Comparison of ENCODE assay signal across 1 cellular context in the genomic region with DNA sequence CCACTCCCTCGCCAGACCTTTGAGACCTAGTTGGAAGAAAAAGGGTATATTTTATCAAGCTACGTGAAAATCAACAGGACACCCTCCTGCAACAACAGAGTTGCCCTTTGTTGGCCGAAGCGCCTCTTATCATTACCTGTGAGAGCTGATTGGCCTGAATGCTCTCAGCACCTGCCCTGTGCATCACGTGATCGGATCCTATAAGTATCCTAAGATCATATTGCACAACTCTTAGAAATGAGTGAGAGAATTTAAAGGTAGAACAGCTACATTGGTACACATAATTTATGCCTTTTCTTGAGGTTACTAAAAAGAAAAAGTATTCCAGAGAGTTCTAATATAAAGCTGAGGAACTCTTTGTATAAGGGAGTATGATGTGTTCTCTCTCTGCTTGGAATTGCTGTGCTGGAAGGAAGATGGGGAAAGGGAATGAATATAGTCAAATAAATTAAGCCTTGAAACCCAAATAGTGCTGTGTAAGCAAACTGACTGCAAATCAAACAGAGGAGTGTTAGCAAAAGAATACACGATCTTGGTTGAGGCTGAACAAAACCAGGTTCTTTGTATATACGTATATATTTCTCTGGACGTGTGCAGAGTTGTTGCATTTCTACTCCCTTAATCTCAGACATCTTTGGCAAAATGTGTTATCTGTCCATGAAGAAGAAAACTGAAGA.
TF ChIP-seq lines count a peak whose summit lies in the region.

No MANE protein-coding gene starts in this region.

TF ChIP-seq in K562, 482 proteins besides CTCF, POLR2A, EP300 and RAD21 (continued from another document):
- TF ChIP-seq, protein P1, sequence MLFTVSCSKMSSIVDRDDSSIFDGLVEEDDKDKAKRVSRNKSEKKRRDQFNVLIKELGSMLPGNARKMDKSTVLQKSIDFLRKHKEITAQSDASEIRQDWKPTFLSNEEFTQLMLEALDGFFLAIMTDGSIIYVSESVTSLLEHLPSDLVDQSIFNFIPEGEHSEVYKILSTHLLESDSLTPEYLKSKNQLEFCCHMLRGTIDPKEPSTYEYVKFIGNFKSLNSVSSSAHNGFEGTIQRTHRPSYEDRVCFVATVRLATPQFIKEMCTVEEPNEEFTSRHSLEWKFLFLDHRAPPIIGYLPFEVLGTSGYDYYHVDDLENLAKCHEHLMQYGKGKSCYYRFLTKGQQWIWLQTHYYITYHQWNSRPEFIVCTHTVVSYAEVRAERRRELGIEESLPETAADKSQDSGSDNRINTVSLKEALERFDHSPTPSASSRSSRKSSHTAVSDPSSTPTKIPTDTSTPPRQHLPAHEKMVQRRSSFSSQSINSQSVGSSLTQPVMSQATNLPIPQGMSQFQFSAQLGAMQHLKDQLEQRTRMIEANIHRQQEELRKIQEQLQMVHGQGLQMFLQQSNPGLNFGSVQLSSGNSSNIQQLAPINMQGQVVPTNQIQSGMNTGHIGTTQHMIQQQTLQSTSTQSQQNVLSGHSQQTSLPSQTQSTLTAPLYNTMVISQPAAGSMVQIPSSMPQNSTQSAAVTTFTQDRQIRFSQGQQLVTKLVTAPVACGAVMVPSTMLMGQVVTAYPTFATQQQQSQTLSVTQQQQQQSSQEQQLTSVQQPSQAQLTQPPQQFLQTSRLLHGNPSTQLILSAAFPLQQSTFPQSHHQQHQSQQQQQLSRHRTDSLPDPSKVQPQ (CRISPR knock-in tag; IDR thresholded peaks at IDR 0.05; ENCODE audit: borderline replicate concordance), result no peak
- TF ChIP-seq MAFF (IDR thresholded peaks at IDR 0.05; ENCODE audit: low read length) (peak; percentile 58), ARID1B (IDR thresholded peaks at IDR 0.05) (no peak), SAFB (IDR thresholded peaks at IDR 0.05; ENCODE audit: borderline replicate concordance, low read depth, low read length) (no peak), FOXA1 (IDR thresholded peaks at IDR 0.05; ENCODE audit: borderline replicate concordance) (no peak), ZFP36 (IDR thresholded peaks at IDR 0.05; ENCODE audit: low read depth, low read length, partially characterized antibody) (no peak), C11orf30 (IDR thresholded peaks at IDR 0.05; ENCODE audit: low read depth) (peak; percentile 74), MAFK (IDR thresholded peaks at IDR 0.05; ENCODE audit: low read length) (peak; percentile 61), ILK (tag; IDR thresholded peaks at IDR 0.05; ENCODE audit: borderline replicate concordance, low read depth) (no peak), NFYB (IDR thresholded peaks at IDR 0.05; ENCODE audit: extremely low read depth, insufficient read length) (no peak), BACH1 (tag; IDR thresholded peaks at IDR 0.05) (no peak), FUS (optimal IDR thresholded peaks at IDR 0.05; ENCODE audit: low read depth, low read length) (no peak), SIN3A (IDR thresholded peaks at IDR 0.05; ENCODE audit: borderline replicate concordance in 2 of 2, control insufficient read depth in 1 of 2, low read depth in 2 of 2, low read length in 2 of 2) (no peak), MAFG (tag; conservative IDR thresholded peaks at IDR 0.05) (peak; percentile 62), CEBPG (CRISPR knock-in tag; IDR thresholded peaks at IDR 0.05) (no peak), CEBPG (tag; conservative IDR thresholded peaks at IDR 0.05 in 1 of 2, IDR thresholded peaks at IDR 0.05 in 1 of 2) (peak; percentile 34 to 65), JUND (IDR thresholded peaks at IDR 0.05; ENCODE audit: borderline replicate concordance, low read depth, low read length) (no peak), JUND (tag; IDR thresholded peaks at IDR 0.05; ENCODE audit: borderline replicate concordance, low read depth, low read length) (no peak), MEIS2 (IDR thresholded peaks at IDR 0.05; ENCODE audit: partially characterized antibody) (no peak), DACH1 (IDR thresholded peaks at IDR 0.05; ENCODE audit: partially characterized antibody) (no peak), MTA1 (IDR thresholded peaks at IDR 0.05; ENCODE audit: borderline replicate concordance) (no peak), HDAC1 (IDR thresholded peaks at IDR 0.05) (no peak), DNMT1 (IDR thresholded peaks at IDR 0.05) (no peak), ZNF316 (IDR thresholded peaks at IDR 0.05) (peak; percentile 84), ELF4 (CRISPR knock-in tag; IDR thresholded peaks at IDR 0.05) (no peak), TARDBP (IDR thresholded peaks at IDR 0.05) (no peak), TOE1 (IDR thresholded peaks at IDR 0.05; ENCODE audit: borderline replicate concordance) (no peak), TOE1 (CRISPR knock-in tag; IDR thresholded peaks at IDR 0.05; ENCODE audit: borderline replicate concordance, low read depth) (no peak), HDGF (IDR thresholded peaks at IDR 0.05) (no peak), ZNF384 (IDR thresholded peaks at IDR 0.05; ENCODE audit: low read depth, low read length) (no peak), SP2 (IDR thresholded peaks at IDR 0.05; ENCODE audit: extremely low read depth, low read depth, low read length, poor library complexity, severe bottlenecking) (no peak), ZBED1 (IDR thresholded peaks at IDR 0.05) (no peak)
- TF ChIP-seq, protein P2, sequence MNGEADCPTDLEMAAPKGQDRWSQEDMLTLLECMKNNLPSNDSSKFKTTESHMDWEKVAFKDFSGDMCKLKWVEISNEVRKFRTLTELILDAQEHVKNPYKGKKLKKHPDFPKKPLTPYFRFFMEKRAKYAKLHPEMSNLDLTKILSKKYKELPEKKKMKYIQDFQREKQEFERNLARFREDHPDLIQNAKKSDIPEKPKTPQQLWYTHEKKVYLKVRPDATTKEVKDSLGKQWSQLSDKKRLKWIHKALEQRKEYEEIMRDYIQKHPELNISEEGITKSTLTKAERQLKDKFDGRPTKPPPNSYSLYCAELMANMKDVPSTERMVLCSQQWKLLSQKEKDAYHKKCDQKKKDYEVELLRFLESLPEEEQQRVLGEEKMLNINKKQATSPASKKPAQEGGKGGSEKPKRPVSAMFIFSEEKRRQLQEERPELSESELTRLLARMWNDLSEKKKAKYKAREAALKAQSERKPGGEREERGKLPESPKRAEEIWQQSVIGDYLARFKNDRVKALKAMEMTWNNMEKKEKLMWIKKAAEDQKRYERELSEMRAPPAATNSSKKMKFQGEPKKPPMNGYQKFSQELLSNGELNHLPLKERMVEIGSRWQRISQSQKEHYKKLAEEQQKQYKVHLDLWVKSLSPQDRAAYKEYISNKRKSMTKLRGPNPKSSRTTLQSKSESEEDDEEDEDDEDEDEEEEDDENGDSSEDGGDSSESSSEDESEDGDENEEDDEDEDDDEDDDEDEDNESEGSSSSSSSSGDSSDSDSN (IDR thresholded peaks at IDR 0.05; ENCODE audit: borderline replicate concordance in 1 of 2, low read depth in 2 of 2, low read length in 2 of 2), result no peak
- TF ChIP-seq, protein P3, sequence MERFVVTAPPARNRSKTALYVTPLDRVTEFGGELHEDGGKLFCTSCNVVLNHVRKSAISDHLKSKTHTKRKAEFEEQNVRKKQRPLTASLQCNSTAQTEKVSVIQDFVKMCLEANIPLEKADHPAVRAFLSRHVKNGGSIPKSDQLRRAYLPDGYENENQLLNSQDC (CRISPR knock-in tag; IDR thresholded peaks at IDR 0.05), result no peak
- TF ChIP-seq, protein P4, sequence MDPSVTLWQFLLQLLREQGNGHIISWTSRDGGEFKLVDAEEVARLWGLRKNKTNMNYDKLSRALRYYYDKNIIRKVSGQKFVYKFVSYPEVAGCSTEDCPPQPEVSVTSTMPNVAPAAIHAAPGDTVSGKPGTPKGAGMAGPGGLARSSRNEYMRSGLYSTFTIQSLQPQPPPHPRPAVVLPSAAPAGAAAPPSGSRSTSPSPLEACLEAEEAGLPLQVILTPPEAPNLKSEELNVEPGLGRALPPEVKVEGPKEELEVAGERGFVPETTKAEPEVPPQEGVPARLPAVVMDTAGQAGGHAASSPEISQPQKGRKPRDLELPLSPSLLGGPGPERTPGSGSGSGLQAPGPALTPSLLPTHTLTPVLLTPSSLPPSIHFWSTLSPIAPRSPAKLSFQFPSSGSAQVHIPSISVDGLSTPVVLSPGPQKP (CRISPR knock-in tag; IDR thresholded peaks at IDR 0.05), result no peak
- TF ChIP-seq, protein P5, sequence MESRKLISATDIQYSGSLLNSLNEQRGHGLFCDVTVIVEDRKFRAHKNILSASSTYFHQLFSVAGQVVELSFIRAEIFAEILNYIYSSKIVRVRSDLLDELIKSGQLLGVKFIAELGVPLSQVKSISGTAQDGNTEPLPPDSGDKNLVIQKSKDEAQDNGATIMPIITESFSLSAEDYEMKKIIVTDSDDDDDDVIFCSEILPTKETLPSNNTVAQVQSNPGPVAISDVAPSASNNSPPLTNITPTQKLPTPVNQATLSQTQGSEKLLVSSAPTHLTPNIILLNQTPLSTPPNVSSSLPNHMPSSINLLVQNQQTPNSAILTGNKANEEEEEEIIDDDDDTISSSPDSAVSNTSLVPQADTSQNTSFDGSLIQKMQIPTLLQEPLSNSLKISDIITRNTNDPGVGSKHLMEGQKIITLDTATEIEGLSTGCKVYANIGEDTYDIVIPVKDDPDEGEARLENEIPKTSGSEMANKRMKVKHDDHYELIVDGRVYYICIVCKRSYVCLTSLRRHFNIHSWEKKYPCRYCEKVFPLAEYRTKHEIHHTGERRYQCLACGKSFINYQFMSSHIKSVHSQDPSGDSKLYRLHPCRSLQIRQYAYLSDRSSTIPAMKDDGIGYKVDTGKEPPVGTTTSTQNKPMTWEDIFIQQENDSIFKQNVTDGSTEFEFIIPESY (CRISPR knock-in tag; IDR thresholded peaks at IDR 0.05), result no peak
- TF ChIP-seq, protein P6, sequence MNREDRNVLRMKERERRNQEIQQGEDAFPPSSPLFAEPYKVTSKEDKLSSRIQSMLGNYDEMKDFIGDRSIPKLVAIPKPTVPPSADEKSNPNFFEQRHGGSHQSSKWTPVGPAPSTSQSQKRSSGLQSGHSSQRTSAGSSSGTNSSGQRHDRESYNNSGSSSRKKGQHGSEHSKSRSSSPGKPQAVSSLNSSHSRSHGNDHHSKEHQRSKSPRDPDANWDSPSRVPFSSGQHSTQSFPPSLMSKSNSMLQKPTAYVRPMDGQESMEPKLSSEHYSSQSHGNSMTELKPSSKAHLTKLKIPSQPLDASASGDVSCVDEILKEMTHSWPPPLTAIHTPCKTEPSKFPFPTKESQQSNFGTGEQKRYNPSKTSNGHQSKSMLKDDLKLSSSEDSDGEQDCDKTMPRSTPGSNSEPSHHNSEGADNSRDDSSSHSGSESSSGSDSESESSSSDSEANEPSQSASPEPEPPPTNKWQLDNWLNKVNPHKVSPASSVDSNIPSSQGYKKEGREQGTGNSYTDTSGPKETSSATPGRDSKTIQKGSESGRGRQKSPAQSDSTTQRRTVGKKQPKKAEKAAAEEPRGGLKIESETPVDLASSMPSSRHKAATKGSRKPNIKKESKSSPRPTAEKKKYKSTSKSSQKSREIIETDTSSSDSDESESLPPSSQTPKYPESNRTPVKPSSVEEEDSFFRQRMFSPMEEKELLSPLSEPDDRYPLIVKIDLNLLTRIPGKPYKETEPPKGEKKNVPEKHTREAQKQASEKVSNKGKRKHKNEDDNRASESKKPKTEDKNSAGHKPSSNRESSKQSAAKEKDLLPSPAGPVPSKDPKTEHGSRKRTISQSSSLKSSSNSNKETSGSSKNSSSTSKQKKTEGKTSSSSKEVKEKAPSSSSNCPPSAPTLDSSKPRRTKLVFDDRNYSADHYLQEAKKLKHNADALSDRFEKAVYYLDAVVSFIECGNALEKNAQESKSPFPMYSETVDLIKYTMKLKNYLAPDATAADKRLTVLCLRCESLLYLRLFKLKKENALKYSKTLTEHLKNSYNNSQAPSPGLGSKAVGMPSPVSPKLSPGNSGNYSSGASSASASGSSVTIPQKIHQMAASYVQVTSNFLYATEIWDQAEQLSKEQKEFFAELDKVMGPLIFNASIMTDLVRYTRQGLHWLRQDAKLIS (CRISPR knock-in tag; IDR thresholded peaks at IDR 0.05), result no peak
- TF ChIP-seq, protein P7, sequence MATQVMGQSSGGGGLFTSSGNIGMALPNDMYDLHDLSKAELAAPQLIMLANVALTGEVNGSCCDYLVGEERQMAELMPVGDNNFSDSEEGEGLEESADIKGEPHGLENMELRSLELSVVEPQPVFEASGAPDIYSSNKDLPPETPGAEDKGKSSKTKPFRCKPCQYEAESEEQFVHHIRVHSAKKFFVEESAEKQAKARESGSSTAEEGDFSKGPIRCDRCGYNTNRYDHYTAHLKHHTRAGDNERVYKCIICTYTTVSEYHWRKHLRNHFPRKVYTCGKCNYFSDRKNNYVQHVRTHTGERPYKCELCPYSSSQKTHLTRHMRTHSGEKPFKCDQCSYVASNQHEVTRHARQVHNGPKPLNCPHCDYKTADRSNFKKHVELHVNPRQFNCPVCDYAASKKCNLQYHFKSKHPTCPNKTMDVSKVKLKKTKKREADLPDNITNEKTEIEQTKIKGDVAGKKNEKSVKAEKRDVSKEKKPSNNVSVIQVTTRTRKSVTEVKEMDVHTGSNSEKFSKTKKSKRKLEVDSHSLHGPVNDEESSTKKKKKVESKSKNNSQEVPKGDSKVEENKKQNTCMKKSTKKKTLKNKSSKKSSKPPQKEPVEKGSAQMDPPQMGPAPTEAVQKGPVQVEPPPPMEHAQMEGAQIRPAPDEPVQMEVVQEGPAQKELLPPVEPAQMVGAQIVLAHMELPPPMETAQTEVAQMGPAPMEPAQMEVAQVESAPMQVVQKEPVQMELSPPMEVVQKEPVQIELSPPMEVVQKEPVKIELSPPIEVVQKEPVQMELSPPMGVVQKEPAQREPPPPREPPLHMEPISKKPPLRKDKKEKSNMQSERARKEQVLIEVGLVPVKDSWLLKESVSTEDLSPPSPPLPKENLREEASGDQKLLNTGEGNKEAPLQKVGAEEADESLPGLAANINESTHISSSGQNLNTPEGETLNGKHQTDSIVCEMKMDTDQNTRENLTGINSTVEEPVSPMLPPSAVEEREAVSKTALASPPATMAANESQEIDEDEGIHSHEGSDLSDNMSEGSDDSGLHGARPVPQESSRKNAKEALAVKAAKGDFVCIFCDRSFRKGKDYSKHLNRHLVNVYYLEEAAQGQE (CRISPR knock-in tag; IDR thresholded peaks at IDR 0.05; ENCODE audit: low read depth), result no peak
- TF ChIP-seq, protein P8, sequence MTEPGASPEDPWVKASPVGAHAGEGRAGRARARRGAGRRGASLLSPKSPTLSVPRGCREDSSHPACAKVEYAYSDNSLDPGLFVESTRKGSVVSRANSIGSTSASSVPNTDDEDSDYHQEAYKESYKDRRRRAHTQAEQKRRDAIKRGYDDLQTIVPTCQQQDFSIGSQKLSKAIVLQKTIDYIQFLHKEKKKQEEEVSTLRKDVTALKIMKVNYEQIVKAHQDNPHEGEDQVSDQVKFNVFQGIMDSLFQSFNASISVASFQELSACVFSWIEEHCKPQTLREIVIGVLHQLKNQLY (CRISPR knock-in tag; conservative IDR thresholded peaks at IDR 0.05), result no peak
- TF ChIP-seq, protein P9, sequence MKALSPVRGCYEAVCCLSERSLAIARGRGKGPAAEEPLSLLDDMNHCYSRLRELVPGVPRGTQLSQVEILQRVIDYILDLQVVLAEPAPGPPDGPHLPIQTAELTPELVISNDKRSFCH (CRISPR knock-in tag; IDR thresholded peaks at IDR 0.05), result no peak
- TF ChIP-seq, protein P9 (tag; IDR thresholded peaks at IDR 0.05), result no peak
- TF ChIP-seq, protein P10, sequence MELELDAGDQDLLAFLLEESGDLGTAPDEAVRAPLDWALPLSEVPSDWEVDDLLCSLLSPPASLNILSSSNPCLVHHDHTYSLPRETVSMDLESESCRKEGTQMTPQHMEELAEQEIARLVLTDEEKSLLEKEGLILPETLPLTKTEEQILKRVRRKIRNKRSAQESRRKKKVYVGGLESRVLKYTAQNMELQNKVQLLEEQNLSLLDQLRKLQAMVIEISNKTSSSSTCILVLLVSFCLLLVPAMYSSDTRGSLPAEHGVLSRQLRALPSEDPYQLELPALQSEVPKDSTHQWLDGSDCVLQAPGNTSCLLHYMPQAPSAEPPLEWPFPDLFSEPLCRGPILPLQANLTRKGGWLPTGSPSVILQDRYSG (tag; conservative IDR thresholded peaks at IDR 0.05; ENCODE audit: low read depth), result no peak
